In the genomic region with DNA sequence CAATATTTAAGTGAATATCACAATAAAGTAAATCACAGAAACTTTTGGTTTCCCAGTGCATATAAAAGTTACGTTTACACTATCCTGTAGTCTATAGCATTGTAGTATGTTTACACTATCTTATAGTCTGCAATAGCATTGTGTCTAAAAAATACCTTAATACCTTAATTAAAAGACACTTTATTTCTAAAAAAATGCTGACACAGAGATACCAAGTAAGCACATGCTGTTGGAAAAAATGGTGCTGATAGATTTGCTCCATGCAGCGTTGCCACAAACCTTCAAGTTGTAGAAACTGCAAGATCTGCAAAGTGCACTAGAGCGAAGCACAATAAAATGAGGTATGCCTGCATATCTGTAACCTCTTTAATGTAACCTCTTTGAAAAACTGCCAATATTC, we compare ENCODE assay signal across 22 cellular contexts.
"Had no signal": no experiment of that assay in that cellular context is flagged by ENCODE, and none has a peak within 500 bp of the region (broad histone marks: within the 10 kb centered on the region; RNA-seq: fewer than 3 reads in every experiment).

No MANE protein-coding gene starts in this region.

- FAIRE-seq: endothelial cell of umbilical vein, frontal cortex, keratinocyte had no signal

- DNase-seq: dermis blood vessel endothelial cell; dorsolateral prefrontal cortex; effector CD4-positive, alpha-beta T cell; effector memory CD4-positive, alpha-beta T cell; foreskin keratinocyte; heart left ventricle; hypothalamus; immature natural killer cell; left cardiac atrium; left lung; left ventricle myocardium superior; lower lobe of right lung; mesenchymal stem cell; mucosa of descending colon; naive B cell had no signal

- H2AFZ ChIP-seq: hepatocyte had no signal

- H3K27ac ChIP-seq: coronary artery, dorsolateral prefrontal cortex, esophagus muscularis mucosa, foreskin keratinocyte, gastroesophageal sphincter, heart left ventricle, hepatocyte, left lung, lower lobe of right lung had no signal

- H3K4me2 ChIP-seq: hepatocyte had no signal

- H3K79me2 ChIP-seq: hepatocyte had no signal

- H3K27me3 ChIP-seq: esophagus muscularis mucosa, foreskin keratinocyte, gastroesophageal sphincter, heart left ventricle, hepatocyte, left lung had no signal

- H3K9me3 ChIP-seq: esophagus muscularis mucosa, gastroesophageal sphincter, heart left ventricle, left lung, lower lobe of right lung, mucosa of descending colon had no signal

- H3K36me3 ChIP-seq: esophagus muscularis mucosa, gastroesophageal sphincter, heart left ventricle, left lung, lower lobe of right lung had no signal

- H3K4me3 ChIP-seq: coronary artery, dorsolateral prefrontal cortex, esophagus muscularis mucosa, gastroesophageal sphincter, heart left ventricle, hepatocyte, left lung, lower lobe of right lung, mucosa of descending colon had no signal

- ATAC-seq: foreskin keratinocyte, gastroesophageal sphincter, heart left ventricle, left cardiac atrium, left lung, left ventricle myocardium superior, lower lobe of right lung, mucosa of descending colon had no signal

- H3K4me1 ChIP-seq: esophagus muscularis mucosa, foreskin keratinocyte, gastroesophageal sphincter, heart left ventricle, left lung, lower lobe of right lung had no signal
